ENCODE assay signal across 1 cellular context in the genomic region with DNA sequence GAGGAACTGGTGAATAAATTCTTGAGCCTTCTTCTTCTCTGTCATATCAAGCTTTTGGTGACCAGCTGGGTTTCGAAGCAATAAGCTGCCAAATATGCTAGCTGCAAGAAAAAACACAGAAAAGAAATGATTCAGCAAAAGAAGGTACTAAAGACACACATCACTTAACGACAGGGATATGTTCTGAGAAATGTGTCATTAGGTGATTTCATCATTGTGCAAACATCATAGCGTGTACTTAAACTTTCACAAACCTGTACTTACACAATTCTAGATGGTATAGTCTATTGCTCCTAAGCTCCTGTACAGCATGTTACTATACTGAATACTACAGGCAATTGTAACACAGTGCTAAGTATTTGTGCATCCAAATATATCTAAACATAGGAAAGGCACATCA.
TF ChIP-seq lines count a peak whose summit lies in the region.

No MANE protein-coding gene starts in this region.

TF ChIP-seq in K562, 482 proteins besides CTCF, POLR2A, EP300 and RAD21 (continues in another document):
- TF ChIP-seq ZNF24 (IDR thresholded peaks at IDR 0.05) (peak; percentile 17; the same call in 1 of the 2 replicates), ZNF316 (IDR thresholded peaks at IDR 0.05) (peak; percentile 94), MAFF (IDR thresholded peaks at IDR 0.05; ENCODE audit: low read length) (peak; percentile 35; the same call in 1 of the 2 replicates), ZNF592 (IDR thresholded peaks at IDR 0.05) (peak; percentile 40; the same call in 1 of the 2 replicates), NFE2 (IDR thresholded peaks at IDR 0.05; ENCODE audit: low read depth) (peak; percentile 76), FOXA3 (CRISPR knock-in tag; conservative IDR thresholded peaks at IDR 0.05 in 1 of 2, IDR thresholded peaks at IDR 0.05 in 1 of 2) (peak; percentile 87 to 91), SMARCA4 (IDR thresholded peaks at IDR 0.05) (peak; percentile 58; the same call in 1 of the 2 replicates), EP400 (IDR thresholded peaks at IDR 0.05) (0 out of 2 replicates have a peak, but pooled peaks have one; percentile 20), ZEB2 (IDR thresholded peaks at IDR 0.05) (0 out of 2 replicates have a peak, but pooled peaks have one; percentile 23), ATF7 (IDR thresholded peaks at IDR 0.05) (peak; percentile 77), PRDM10 (IDR thresholded peaks at IDR 0.05; ENCODE audit: partially characterized antibody) (peak; percentile 69), SIN3A (IDR thresholded peaks at IDR 0.05; ENCODE audit: borderline replicate concordance in 2 of 2, control insufficient read depth in 1 of 2, low read depth in 2 of 2, low read length in 2 of 2) (no peak), MEIS2 (IDR thresholded peaks at IDR 0.05; ENCODE audit: partially characterized antibody) (peak; percentile 78), CEBPB (tag; IDR thresholded peaks at IDR 0.05) (peak; percentile 93), SMARCE1 (IDR thresholded peaks at IDR 0.05) (peak; percentile 59; the same call in 1 of the 2 replicates), NONO (IDR thresholded peaks at IDR 0.05; ENCODE audit: low read depth in 2 of 2, low read length in 1 of 2) (peak in 1 of 2 experiments; percentile 32; a peak in 1 of 4 replicates), FOXA1 (IDR thresholded peaks at IDR 0.05; ENCODE audit: borderline replicate concordance) (peak; percentile 56; the same call in 1 of the 2 replicates), ELK1 (CRISPR knock-in tag; IDR thresholded peaks at IDR 0.05) (no peak), TAF9B (IDR thresholded peaks at IDR 0.05; ENCODE audit: partially characterized antibody) (peak; percentile 17), ARID1B (IDR thresholded peaks at IDR 0.05) (peak; percentile 60; the same call in 1 of the 2 replicates), TEAD4 (IDR thresholded peaks at IDR 0.05; ENCODE audit: low read length) (no peak), TEAD4 (CRISPR knock-in tag; IDR thresholded peaks at IDR 0.05; ENCODE audit: borderline replicate concordance) (no peak), CTBP1 (IDR thresholded peaks at IDR 0.05; ENCODE audit: borderline replicate concordance) (0 out of 2 replicates have a peak, but pooled peaks have one; percentile 39), JUN (IDR thresholded peaks at IDR 0.05; ENCODE audit: borderline replicate concordance, low read depth, low read length) (peak; percentile 61; the same call in 1 of the 2 replicates), JUN (CRISPR knock-in tag; IDR thresholded peaks at IDR 0.05; ENCODE audit: borderline replicate concordance) (no peak), ZNF407 (IDR thresholded peaks at IDR 0.05; ENCODE audit: low read depth) (no peak), FOSL1 (tag; conservative IDR thresholded peaks at IDR 0.05) (peak; percentile 51), RFX1 (IDR thresholded peaks at IDR 0.05) (no peak; the same call in 1 of the 2 replicates), CEBPG (CRISPR knock-in tag; IDR thresholded peaks at IDR 0.05) (peak; percentile 30; the same call in 1 of the 2 replicates), CEBPG (tag; conservative IDR thresholded peaks at IDR 0.05 in 1 of 2, IDR thresholded peaks at IDR 0.05 in 1 of 2) (peak; percentile 70 to 98), JUND (IDR thresholded peaks at IDR 0.05; ENCODE audit: borderline replicate concordance, low read depth, low read length) (peak; percentile 65; the same call in 1 of the 2 replicates), JUND (tag; IDR thresholded peaks at IDR 0.05; ENCODE audit: borderline replicate concordance, low read depth, low read length) (peak; percentile 66; the same call in 1 of the 3 replicates), SRSF7 (optimal IDR thresholded peaks at IDR 0.05; ENCODE audit: low read depth, low read length) (no peak), NUFIP1 (IDR thresholded peaks at IDR 0.05; ENCODE audit: partially characterized antibody) (no peak)
- TF ChIP-seq, protein P1, sequence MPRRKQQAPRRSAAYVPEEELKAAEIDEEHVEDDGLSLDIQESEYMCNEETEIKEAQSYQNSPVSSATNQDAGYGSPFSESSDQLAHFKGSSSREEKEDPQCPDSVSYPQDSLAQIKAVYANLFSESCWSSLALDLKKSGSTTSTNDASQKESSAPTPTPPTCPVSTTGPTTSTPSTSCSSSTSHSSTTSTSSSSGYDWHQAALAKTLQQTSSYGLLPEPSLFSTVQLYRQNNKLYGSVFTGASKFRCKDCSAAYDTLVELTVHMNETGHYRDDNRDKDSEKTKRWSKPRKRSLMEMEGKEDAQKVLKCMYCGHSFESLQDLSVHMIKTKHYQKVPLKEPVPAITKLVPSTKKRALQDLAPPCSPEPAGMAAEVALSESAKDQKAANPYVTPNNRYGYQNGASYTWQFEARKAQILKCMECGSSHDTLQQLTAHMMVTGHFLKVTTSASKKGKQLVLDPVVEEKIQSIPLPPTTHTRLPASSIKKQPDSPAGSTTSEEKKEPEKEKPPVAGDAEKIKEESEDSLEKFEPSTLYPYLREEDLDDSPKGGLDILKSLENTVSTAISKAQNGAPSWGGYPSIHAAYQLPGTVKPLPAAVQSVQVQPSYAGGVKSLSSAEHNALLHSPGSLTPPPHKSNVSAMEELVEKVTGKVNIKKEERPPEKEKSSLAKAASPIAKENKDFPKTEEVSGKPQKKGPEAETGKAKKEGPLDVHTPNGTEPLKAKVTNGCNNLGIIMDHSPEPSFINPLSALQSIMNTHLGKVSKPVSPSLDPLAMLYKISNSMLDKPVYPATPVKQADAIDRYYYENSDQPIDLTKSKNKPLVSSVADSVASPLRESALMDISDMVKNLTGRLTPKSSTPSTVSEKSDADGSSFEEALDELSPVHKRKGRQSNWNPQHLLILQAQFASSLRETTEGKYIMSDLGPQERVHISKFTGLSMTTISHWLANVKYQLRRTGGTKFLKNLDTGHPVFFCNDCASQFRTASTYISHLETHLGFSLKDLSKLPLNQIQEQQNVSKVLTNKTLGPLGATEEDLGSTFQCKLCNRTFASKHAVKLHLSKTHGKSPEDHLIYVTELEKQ (CRISPR knock-in tag; IDR thresholded peaks at IDR 0.05), result no peak
- TF ChIP-seq, protein P2, sequence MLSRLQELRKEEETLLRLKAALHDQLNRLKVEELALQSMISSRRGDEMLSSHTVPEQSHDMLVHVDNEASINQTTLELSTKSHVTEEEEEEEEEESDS (CRISPR knock-in tag; IDR thresholded peaks at IDR 0.05), result no peak
